Comparison of ENCODE assay signal across 8 cellular contexts in the genomic region with DNA sequence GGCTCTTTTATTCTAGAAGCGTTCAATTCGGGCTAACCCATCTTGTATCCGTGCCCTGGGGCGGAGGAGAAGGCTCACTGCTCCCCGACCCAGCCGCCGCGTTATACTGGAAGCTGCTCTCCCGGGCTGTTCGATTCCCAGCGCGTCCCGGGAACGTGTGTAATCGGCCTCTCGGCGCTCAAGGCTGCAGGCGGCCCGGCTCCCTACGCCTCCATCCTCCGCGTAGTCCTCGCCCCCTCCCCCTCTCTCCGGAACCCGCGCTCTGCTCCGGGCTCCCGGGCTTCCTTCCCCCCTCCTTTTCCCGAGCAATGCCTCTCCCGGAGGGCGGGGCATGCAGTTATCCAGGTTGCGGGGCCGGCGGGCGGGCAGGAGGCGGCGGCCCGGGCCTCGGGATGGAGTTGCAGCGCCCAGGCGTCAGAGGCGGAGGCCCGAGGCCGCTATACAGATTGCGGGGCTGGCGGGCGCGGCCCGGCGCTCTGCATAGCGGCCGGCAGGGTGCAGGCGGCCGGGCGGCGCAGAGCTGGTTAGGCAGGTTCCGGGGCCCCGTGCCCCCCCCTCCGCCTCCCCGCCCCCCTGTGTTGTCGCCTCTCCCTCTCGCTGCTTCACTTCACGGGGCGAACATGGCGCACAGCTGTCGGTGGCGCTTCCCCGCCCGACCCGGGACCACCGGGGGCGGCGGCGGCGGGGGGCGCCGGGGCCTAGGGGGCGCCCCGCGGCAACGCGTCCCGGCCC. TPM values are rescaled to one million over a fixed set of nuclear protein-coding genes. Genes with fewer than 3 reads are reported as not detected.
DNase-seq lines count a peak whose midpoint lies in the region; ATAC-seq and TF ChIP-seq lines count a peak whose summit lies in the region.

KMT2A (plus strand) TSS at position 600 of the 732 bp plus-strand sequence; CDS start at position 621, 21 bp downstream.

- peak within 1 kb of the TSS; percentile 79 to 94 (median 92) for H3K4me3 ChIP-seq in right lobe of liver

- no peaks in the 10 kb centered on the region for H3K36me3 ChIP-seq in right lobe of liver

- 0% methylated on average over 3 of the region's 83 CpGs for WGBS in right lobe of liver (ENCODE audit: insufficient coverage, low coverage, low lambda C conversion rate, missing lambda C conversion rate)

- H3K9me3 ChIP-seq in right lobe of liver: no peaks in the 10 kb centered on the region

- ATAC-seq in GM19438 (IDR thresholded peaks at IDR 0.05; ENCODE audit: low read depth, unreplicated experiment) (peak; percentile 38), HG03571 (IDR thresholded peaks at IDR 0.05; ENCODE audit: unreplicated experiment) (peak; percentile 42), right lobe of liver (peak; percentile 88 to 94 (median 91))

- intact Hi-C loops in right lobe of liver (cut with DNase I): no loop called here

- peak in 1 of 4 donors; percentile 100 for TF ChIP-seq CTCF in right lobe of liver (IDR thresholded peaks at IDR 0.05)

- DNase-seq in C1 segment of cervical spinal cord (lab: John Stamatoyannopoulos, UW) (peak; percentile 70 to 98 (median 93)), NCI-H82 (lab: John Stamatoyannopoulos, UW) (peak; percentile 97), dermis microvascular lymphatic vessel endothelial cell (ENCODE audit: low read depth in 2 of 2) (peak; percentile 84 to 98), right lobe of liver (peak; percentile 98 to 99 (median 99))
- DNase-seq in activated CD4-positive, alpha-beta T cell treated with anti-CD3 and anti-CD28 coated beads, Interleukin-2, amount 50 U/mL, for 48 hours: peak; percentile 96 to 97
- peak; percentile 94 for DNase-seq in stimulated activated CD4-positive, alpha-beta T cell treated with anti-CD3 and anti-CD28 coated beads, Interleukin-4, amount 100 ng/mL, for 24 hours

- H3K27ac ChIP-seq in right lobe of liver: peak within 1 kb of the TSS; percentile 73 to 89 (median 89)

- H3K4me1 ChIP-seq in right lobe of liver: peaks cover 0 to 30% (median 0%) of the 10 kb centered on the region in 4 donors

- H3K27me3 ChIP-seq in right lobe of liver: no peaks in the 10 kb centered on the region

- TF ChIP-seq POLR2A in right lobe of liver (IDR thresholded peaks at IDR 0.05): peak; percentile 36

RNA-seq across cellular contexts. Expression of gene KMT2A, which starts in this region (rescaled TPM):
- total RNA-seq in dermis microvascular lymphatic vessel endothelial cell: 14.0 and 23.6 TPM in 2 replicates
- 10 to 100 TPM; 15.5 to 24.9 (median 19.5) TPM for total RNA-seq in right lobe of liver

Comparison
In these comparisons a context has a peak if more than half of its experiments do, and no peak if none do; other contexts are left out.
1. Peak in every context shown above with its lines: DNase-seq, ATAC-seq, H3K4me3 ChIP-seq and H3K27ac ChIP-seq.
2. ATAC-seq: peak in every context shown above with its lines; median percentile 91 in right lobe of liver; 42 in HG03571; 38 in GM19438.